Comparison of ENCODE assay signal across 8 cellular contexts in the genomic region with DNA sequence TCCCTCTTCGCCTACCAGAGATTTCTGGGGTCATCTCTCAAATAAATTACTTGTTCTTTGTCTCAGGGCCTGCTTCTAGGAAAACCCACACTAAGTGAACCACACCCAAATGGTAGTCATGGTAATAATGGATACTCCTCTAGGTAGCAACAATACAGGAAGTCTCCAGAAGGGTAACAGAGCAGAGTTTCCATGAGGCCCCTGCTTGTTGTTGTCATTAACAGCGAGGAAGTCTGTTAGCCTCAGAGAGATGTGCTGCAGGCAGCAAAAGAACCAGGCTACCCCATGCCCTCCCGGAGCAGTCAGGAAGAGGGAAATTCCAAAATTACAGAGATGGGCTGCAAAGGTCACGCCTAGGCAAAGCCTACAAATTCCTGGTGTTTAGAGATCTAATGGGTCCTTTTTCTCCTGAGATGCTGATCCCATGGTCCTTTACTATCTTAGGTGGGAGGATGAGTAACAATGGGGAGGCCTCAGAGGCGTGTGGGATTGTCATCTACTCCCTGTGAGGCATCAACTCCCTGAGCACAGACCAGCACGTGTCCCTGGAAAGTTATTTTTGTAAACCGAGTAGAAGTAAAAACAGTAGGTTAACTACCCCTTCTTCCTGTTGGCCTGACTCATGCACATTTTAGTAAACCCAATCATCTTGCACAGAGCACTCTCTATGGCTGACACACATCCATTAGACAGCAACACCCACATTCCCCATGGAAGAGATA. TPM values are rescaled to one million over a fixed set of nuclear protein-coding genes. Genes with fewer than 3 reads are reported as not detected.
DNase-seq lines count a peak whose midpoint lies in the region; ATAC-seq, FAIRE-seq and TF ChIP-seq lines count a peak whose summit lies in the region.

No MANE protein-coding gene starts in this region.

- no peak overlapping the region for H3K27ac ChIP-seq in testis

- TF ChIP-seq CTCF in bronchial epithelial cell (IDR thresholded peaks at IDR 0.05; ENCODE audit: insufficient read depth, low read length, severe bottlenecking) (no peak), testis (IDR thresholded peaks at IDR 0.05) (no peak)

- H3K9me3 ChIP-seq in T-helper 17 cell (ENCODE audit: control insufficient read depth, low read length, poor library complexity, severe bottlenecking) (no peaks in the 10 kb centered on the region), skeletal muscle satellite cell (replicated peaks; ENCODE audit: low read length) (no peaks in the 10 kb centered on the region), testis (no peaks in the 10 kb centered on the region)

- H3K36me3 ChIP-seq in bronchial epithelial cell (ENCODE audit: control insufficient read depth, insufficient read depth, low read length): no peaks in the 10 kb centered on the region
- H3K36me3 ChIP-seq in skeletal muscle satellite cell (ENCODE audit: insufficient read depth, low read length): no peaks in the 10 kb centered on the region
- H3K36me3 ChIP-seq in testis (ENCODE audit: low read depth, missing control alignments): no peaks in the 10 kb centered on the region

- peaks cover 31% of the 10 kb centered on the region for H3K4me1 Mint-ChIP-seq in T-helper 17 cell

- H3K27ac Mint-ChIP-seq in T-helper 17 cell: peak overlapping the region; percentile 99

- ATAC-seq in T-helper 17 cell: peak; percentile 98

- H3K4me3 ChIP-seq in bronchial epithelial cell (ENCODE audit: low read depth, low read length) (no peak overlapping the region), skeletal muscle satellite cell (ENCODE audit: low read length) (no peak overlapping the region), testis (no peak overlapping the region)

- peak overlapping the region; percentile 29 for H3K4me2 ChIP-seq in skeletal muscle satellite cell (ENCODE audit: low read length)

- H3K4me3 Mint-ChIP-seq in T-helper 17 cell: peak overlapping the region; percentile 80

- H3K36me3 Mint-ChIP-seq in T-helper 17 cell (ENCODE audit: low read depth): peaks cover 2% of the 10 kb centered on the region

- H3K9ac ChIP-seq in skeletal muscle satellite cell (ENCODE audit: low read depth, low read length): peak overlapping the region; percentile 13

- FAIRE-seq in bronchial epithelial cell (lab: Jason Lieb, UNC) (no peak), HTR-8/SVneo (lab: Jason Lieb, UNC) (no peak)

- H3K4me1 ChIP-seq in skeletal muscle satellite cell (ENCODE audit: control insufficient read depth, insufficient read depth, low read length): peaks cover 17% of the 10 kb centered on the region
- no peaks in the 10 kb centered on the region for H3K4me1 ChIP-seq in testis

- no peak for TF ChIP-seq POLR2A in testis (IDR thresholded peaks at IDR 0.05)

- H3K27me3 ChIP-seq in bronchial epithelial cell (ENCODE audit: control insufficient read depth, insufficient read depth, low read length) (no peaks in the 10 kb centered on the region), skeletal muscle satellite cell (ENCODE audit: control insufficient read depth, insufficient read depth, low read length) (no peaks in the 10 kb centered on the region), testis (no peaks in the 10 kb centered on the region)

- no peaks in the 10 kb centered on the region for H3K27me3 Mint-ChIP-seq in T-helper 17 cell

- WGBS in testis, 2 donors: 61 to 63% methylated on average over 7 of the region's 7 CpGs

- intact Hi-C loops in testis (cut with DNase I; ENCODE audit: low total_unique reads): no loop called here

- DNase-seq in GOT3 (lab: John Stamatoyannopoulos, UW) (peak; percentile 32), T-helper 17 cell (peak in 2 of 3 donors; percentile 22 to 31), bronchial epithelial cell (ENCODE audit: low read depth) (peak; percentile 84), DMS114 treated with DMSO at 0.1 percent for 48 hours (lab: John Stamatoyannopoulos, UW; ENCODE audit: unreplicated experiment) (no peak), HTR-8/SVneo (ENCODE audit: insufficient read length, low spot score) (no peak), testis (no peak), SKM-1 (lab: John Stamatoyannopoulos, UW; ENCODE audit: unreplicated experiment) (no peak)

RNA-seq across cellular contexts. Expression of gene ISM1, which starts 10.1 kb away (rescaled TPM):
- 1 to 10 TPM; 3.2 to 7.8 TPM for total RNA-seq in T-helper 17 cell
- total RNA-seq in bronchial epithelial cell: not detected in 2 replicates
- 0.51 and 0.87 TPM in 2 replicates for total RNA-seq in skeletal muscle satellite cell (2012; rRNA removed)
- under 1 TPM; 0.50 to 0.55 TPM for total RNA-seq in testis
- polyA plus RNA-seq in testis (ENCODE audit: insufficient read depth, low read depth, low replicate concordance): 1.3 TPM

Comparison
In these comparisons a context has a peak if more than half of its experiments do, and no peak if none do; other contexts are left out.
1. DNase-seq: peak in GOT3 (single experiment), T-helper 17 cell (2 of 3) and bronchial epithelial cell (single experiment); none in DMS114 treated with DMSO at 0.1 percent for 48 hours (single experiment), HTR-8/SVneo (single experiment), testis (single experiment) and SKM-1 (single experiment).